In the genomic region with DNA sequence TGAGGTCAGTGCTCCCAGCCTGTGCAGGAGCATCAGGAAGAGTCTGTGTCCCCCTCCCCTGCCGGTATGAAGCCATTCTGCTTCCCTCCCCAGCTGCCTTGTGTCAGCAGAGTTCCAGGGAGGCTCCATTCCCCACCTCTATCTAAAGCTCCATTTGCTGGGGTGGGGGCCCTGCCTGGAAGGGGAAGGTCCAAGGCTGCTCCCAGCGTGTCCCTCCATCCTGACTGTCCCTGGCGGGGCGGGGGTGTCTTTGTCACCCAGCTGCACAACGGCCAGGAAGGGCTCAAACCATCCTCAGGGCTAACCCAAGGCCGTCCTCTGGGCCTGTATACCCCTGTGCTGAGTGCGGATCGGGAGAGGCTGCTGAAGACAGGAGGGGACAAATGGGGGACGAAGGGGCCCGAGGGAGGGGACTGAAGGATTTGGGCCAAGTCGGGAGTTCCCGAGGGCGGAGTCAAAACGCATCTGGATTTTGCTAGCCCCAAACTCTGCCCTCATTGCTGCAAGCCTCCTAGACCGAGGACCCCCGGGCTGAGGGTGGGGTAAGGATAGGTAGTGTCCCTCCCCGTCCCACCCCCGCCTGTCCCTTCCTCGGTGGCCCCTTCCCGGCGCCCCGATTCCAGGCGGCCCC, we compare ENCODE assay signal across 12 cellular contexts. TPM values are rescaled to one million over a fixed set of nuclear protein-coding genes. Genes with fewer than 3 reads are reported as not detected.
A peak's percentile ranks its signal among the peaks of the same experiment; 100 is the strongest.
DNase-seq lines count a peak whose midpoint lies in the region; ATAC-seq and TF ChIP-seq lines count a peak whose summit lies in the region.
"Had no signal": no experiment of that assay in that cellular context is flagged by ENCODE, and none has a peak within 500 bp of the region (broad histone marks: within the 10 kb centered on the region; RNA-seq: fewer than 3 reads in every experiment).

No MANE protein-coding gene starts in this region.

- peaks cover 30% of the 10 kb centered on the region for H3K4me1 Mint-ChIP-seq in type B pancreatic cell (ENCODE audit: unreplicated experiment)

- no peaks in the 10 kb centered on the region for H3K9me3 Mint-ChIP-seq in type B pancreatic cell
- H3K9me3 Mint-ChIP-seq: activated CD4-positive, alpha-beta memory T cell treated with anti-CD3 and anti-CD28 coated beads for 36 hours had no signal

- no peak overlapping the region for H3K4me3 Mint-ChIP-seq in type B pancreatic cell
- H3K4me3 Mint-ChIP-seq: activated CD4-positive, alpha-beta memory T cell treated with anti-CD3 and anti-CD28 coated beads for 36 hours had no signal

- no peak for TF ChIP-seq CTCF in AG09309 (IDR thresholded peaks at IDR 0.05; ENCODE audit: control insufficient read depth, insufficient read depth, low read depth, low read length, missing control alignments)
- no peak for TF ChIP-seq CTCF in astrocyte of the cerebellum (IDR thresholded peaks at IDR 0.05; ENCODE audit: low read depth, low read length, missing control alignments)
- no peak for TF ChIP-seq CTCF in type B pancreatic cell (conservative IDR thresholded peaks at IDR 0.05)

- no peak overlapping the region for H3K9ac ChIP-seq in rectal smooth muscle tissue (ENCODE audit: low read length)

- no peak overlapping the region for H3K27ac Mint-ChIP-seq in type B pancreatic cell
- H3K27ac Mint-ChIP-seq: activated CD4-positive, alpha-beta memory T cell treated with anti-CD3 and anti-CD28 coated beads for 36 hours had no signal

- H3K4me1 ChIP-seq in right cardiac atrium (ENCODE audit: control insufficient read depth, insufficient read depth, low read length) (peaks cover 22% of the 10 kb centered on the region), rectal smooth muscle tissue (ENCODE audit: control insufficient read depth, insufficient read depth, low read length) (peaks cover 3% of the 10 kb centered on the region)

- H3K36me3 ChIP-seq in rectal smooth muscle tissue (ENCODE audit: control insufficient read depth, insufficient read depth, low read length): no peaks in the 10 kb centered on the region
- H3K36me3 ChIP-seq: BLaER1 treated with 17β-estradiol and CSF1 and Interleukin-3, amounts not matched to agents 10 nM and 100 nM had no signal

- DNase-seq in AG09309 (ENCODE audit: low read depth) (no peak), astrocyte of the cerebellum (ENCODE audit: low read depth) (no peak), right cardiac atrium (peak in 1 of 3 donors; percentile 66), hepatic stellate cell (ENCODE audit: low spot score) (no peak), type B pancreatic cell (ENCODE audit: extremely low spot score, unreplicated experiment) (no peak), SHP77 (lab: John Stamatoyannopoulos, UW) (no peak), NCI-H446 (lab: John Stamatoyannopoulos, UW) (no peak)
- DNase-seq: activated CD4-positive, alpha-beta memory T cell treated with anti-CD3 and anti-CD28 coated beads for 36 hours; stimulated activated CD4-positive, alpha-beta T cell treated with anti-CD3 and anti-CD28 coated beads, Interleukin-2, amount 100 ng/mL, for 24 hours had no signal

- H3K4me3 ChIP-seq in AG09309 (ENCODE audit: control insufficient read depth, low read depth, low read length) (peak overlapping the region; percentile 51), astrocyte of the cerebellum (ENCODE audit: low read depth, low read length) (peak overlapping the region; percentile 40), right cardiac atrium (ENCODE audit: low read length) (peak overlapping the region; percentile 91), rectal smooth muscle tissue (ENCODE audit: low read length) (peak overlapping the region; percentile 75)
- H3K4me3 ChIP-seq: BLaER1 treated with 17β-estradiol and CSF1 and Interleukin-3, amounts not matched to agents 10 nM and 100 nM had no signal

- H3K9me3 ChIP-seq in right cardiac atrium (ENCODE audit: control insufficient read depth, low read length): no peaks in the 10 kb centered on the region

- H3K27me3 ChIP-seq in right cardiac atrium (ENCODE audit: control insufficient read depth, insufficient read depth) (no peaks in the 10 kb centered on the region), rectal smooth muscle tissue (ENCODE audit: control insufficient read depth, insufficient read depth, low read length) (peaks cover 6% of the 10 kb centered on the region)

- ATAC-seq in right cardiac atrium: peak; percentile 8 to 16

- H3K27me3 Mint-ChIP-seq in type B pancreatic cell: peaks cover 23% of the 10 kb centered on the region

- H3K36me3 Mint-ChIP-seq in type B pancreatic cell: no peaks in the 10 kb centered on the region
- H3K36me3 Mint-ChIP-seq: activated CD4-positive, alpha-beta memory T cell treated with anti-CD3 and anti-CD28 coated beads for 36 hours had no signal

- 21% methylated on average over 23 of the region's 23 CpGs for WGBS in right cardiac atrium

- intact Hi-C loops in right cardiac atrium (cut with DNase I): loop anchor here in 1 of 4 donors (10.0 kb wide), 1 partner anchor 168 kb away; a partner anchor contains a TSS

- H3K27ac ChIP-seq in right cardiac atrium (ENCODE audit: low read length) (peak overlapping the region; percentile 95), rectal smooth muscle tissue (ENCODE audit: low read depth, low read length) (peak overlapping the region; percentile 79)

- in situ Hi-C loops in astrocyte of the cerebellum (cut with HindIII; ENCODE audit: low sequenced_read_pairs): no loop called here

RNA-seq across cellular contexts. Expression of a gene that starts 0.7 kb away (rescaled TPM):
- total RNA-seq in right cardiac atrium (10 to 100 TPM; 19.8 to 38.8 (median 28.7) TPM), type B pancreatic cell (ENCODE audit: low replicate concordance) (0.46 and 0.95 TPM in 2 replicates)
- polyA plus RNA-seq in right cardiac atrium: 18.7 TPM
- total RNA-seq: activated CD4-positive, alpha-beta memory T cell treated with anti-CD3 and anti-CD28 coated beads for 36 hours; SK-MEL-5 had no signal

RNA-seq across cellular contexts. Expression of a gene that starts 18.7 kb away (rescaled TPM):
- total RNA-seq in right cardiac atrium (not detected), type B pancreatic cell (ENCODE audit: low replicate concordance) (0.51 and 0.62 TPM in 2 replicates)
- polyA plus RNA-seq in right cardiac atrium: not detected
- total RNA-seq: activated CD4-positive, alpha-beta memory T cell treated with anti-CD3 and anti-CD28 coated beads for 36 hours; SK-MEL-5 had no signal

RNA-seq across cellular contexts. Expression of a gene that starts 44.9 kb away (rescaled TPM):
- total RNA-seq in right cardiac atrium (10 to 100 TPM; 14.6 to 19.4 (median 16.3) TPM), type B pancreatic cell (ENCODE audit: low replicate concordance) (36.0 and 36.1 TPM in 2 replicates)
- polyA plus RNA-seq in right cardiac atrium: 15.2 TPM

RNA-seq across cellular contexts. Expression of a gene that starts 58.0 kb away (rescaled TPM):
- total RNA-seq in right cardiac atrium (under 1 TPM; 0.25 to 0.39 (median 0.28) TPM), type B pancreatic cell (ENCODE audit: low replicate concordance) (5.7 and 17.8 TPM in 2 replicates)
- 0.18 TPM for polyA plus RNA-seq in right cardiac atrium

Comparison
In these comparisons a context has a peak if more than half of its experiments do, and no peak if none do; other contexts are left out.
1. H3K4me3 ChIP-seq: peak in every context shown above with its lines; median percentile 91 in right cardiac atrium; 75 in rectal smooth muscle tissue; 51 in AG09309; 40 in astrocyte of the cerebellum.
2. RNA of a gene that starts 0.7 kb away (total RNA-seq): 19.8 to 38.8 TPM in right cardiac atrium; 0.46 to 0.95 TPM in type B pancreatic cell; every median in the first group is over 10 times any median in the second.